In the genomic region with DNA sequence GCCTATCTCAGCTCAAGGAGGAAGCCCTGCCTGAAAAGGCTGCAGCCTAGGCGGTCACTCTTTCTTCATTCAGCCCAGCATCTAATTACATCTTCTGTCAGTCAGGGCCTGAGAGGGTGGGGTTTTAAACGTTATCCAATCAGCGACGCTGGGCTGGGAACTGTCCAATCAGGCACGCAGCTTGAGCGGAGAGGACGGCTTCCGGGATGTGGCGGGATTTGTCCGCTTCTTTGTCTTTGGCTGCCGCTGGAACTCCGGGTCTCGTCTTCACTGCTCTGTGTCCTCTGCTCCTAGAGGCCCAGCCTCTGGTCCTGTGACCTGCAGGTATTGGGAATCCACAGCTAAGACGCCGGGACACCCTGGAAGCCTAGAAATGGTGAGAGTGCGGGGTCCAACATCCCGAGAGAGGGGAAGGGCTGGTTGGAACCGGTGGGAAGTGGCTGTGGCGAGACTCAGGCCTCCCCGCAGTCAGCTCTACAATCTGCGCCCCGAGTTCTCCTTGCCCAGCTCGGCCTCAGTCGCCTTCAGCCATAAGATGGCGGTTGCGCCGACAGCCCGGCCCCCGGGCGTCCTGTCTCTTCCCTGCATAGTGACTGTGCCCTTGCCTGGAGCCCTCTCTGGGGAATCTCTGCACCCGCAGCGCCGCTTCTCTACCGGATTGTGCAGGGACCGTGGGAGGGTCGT, we compare ENCODE assay signal across 1 cellular context.
TF ChIP-seq lines count a peak whose summit lies in the region.

Gene ZNF738 (plus strand): TSS at position 233 of the 684 bp plus-strand sequence. CDS start 141 bp downstream, at position 374.

TF ChIP-seq in GM12878, 131 proteins besides CTCF, POLR2A, EP300 and RAD21 (continued from another document and continues in another):
- TF ChIP-seq ZBTB40 (IDR thresholded peaks at IDR 0.05; ENCODE audit: borderline replicate concordance) (peak; percentile 53; the same call in 1 of the 2 replicates), SMAD5 (IDR thresholded peaks at IDR 0.05; ENCODE audit: low read depth) (peak; percentile 50; the same call in 1 of the 2 replicates), JUNB (IDR thresholded peaks at IDR 0.05) (no peak), HDAC6 (IDR thresholded peaks at IDR 0.05; ENCODE audit: unreplicated experiment) (no peak), MYC (IDR thresholded peaks at IDR 0.05; ENCODE audit: insufficient read depth, insufficient read length, insufficient replicate concordance, low read length, severe bottlenecking) (no peak), IKZF1 (conservative IDR thresholded peaks at IDR 0.05) (peak; percentile 46), IKZF2 (IDR thresholded peaks at IDR 0.05) (0 out of 4 replicates have a peak, but pooled peaks of 1 of the 2 experiments have one; percentile 23), PAX5 (IDR thresholded peaks at IDR 0.05; ENCODE audit: borderline replicate concordance, low read depth, low read length) (no peak), HSF1 (IDR thresholded peaks at IDR 0.05; ENCODE audit: low read depth, low read length) (no peak), POLR2AphosphoS2 (IDR thresholded peaks at IDR 0.05; ENCODE audit: low read depth, low read length) (no peak), POU2F2 (IDR thresholded peaks at IDR 0.05; ENCODE audit: borderline replicate concordance, low read depth, low read length) (0 out of 3 replicates have a peak, but pooled peaks have one; percentile 18), SRF (IDR thresholded peaks at IDR 0.05; ENCODE audit: low read depth in 2 of 2, low read length in 2 of 2) (peak in 1 of 2 experiments; percentile 78; a peak in 2 of 4 replicates), EED (IDR thresholded peaks at IDR 0.05; ENCODE audit: low read depth) (peak; percentile 18; the same call in 1 of the 2 replicates), CREM (IDR thresholded peaks at IDR 0.05; ENCODE audit: low read depth) (no peak), MEF2B (IDR thresholded peaks at IDR 0.05; ENCODE audit: partially characterized antibody, poor library complexity, severe bottlenecking) (peak; percentile 47), NKRF (conservative IDR thresholded peaks at IDR 0.05) (peak; percentile 83), GABPA (IDR thresholded peaks at IDR 0.05; ENCODE audit: low read depth) (peak; percentile 70), USF2 (IDR thresholded peaks at IDR 0.05; ENCODE audit: borderline replicate concordance, low read depth, low read length) (no peak), TAF1 (IDR thresholded peaks at IDR 0.05; ENCODE audit: borderline replicate concordance, low read depth, low read length) (peak; percentile 85; the same call in 1 of the 2 replicates), SIN3A (IDR thresholded peaks at IDR 0.05; ENCODE audit: low read depth, low read length) (peak; percentile 37), WRNIP1 (IDR thresholded peaks at IDR 0.05; ENCODE audit: borderline replicate concordance, low read depth, low read length) (no peak), CBFB (IDR thresholded peaks at IDR 0.05; ENCODE audit: low read depth) (peak; percentile 59; the same call in 1 of the 2 replicates), CEBPB (IDR thresholded peaks at IDR 0.05; ENCODE audit: borderline replicate concordance in 1 of 2, low read depth in 2 of 2, low read length in 2 of 2) (no peak), SP1 (IDR thresholded peaks at IDR 0.05; ENCODE audit: low read depth, low read length) (peak; percentile 94), ETV6 (conservative IDR thresholded peaks at IDR 0.05 in 1 of 2, IDR thresholded peaks at IDR 0.05 in 1 of 2; ENCODE audit: borderline replicate concordance in 1 of 2, low read depth in 1 of 2) (no peak), YY1 (IDR thresholded peaks at IDR 0.05; ENCODE audit: low read depth, low read length) (peak; percentile 87), FOXK2 (IDR thresholded peaks at IDR 0.05) (no peak), POLR2AphosphoS5 (IDR thresholded peaks at IDR 0.05; ENCODE audit: low read length) (peak; percentile 90), NFYA (IDR thresholded peaks at IDR 0.05; ENCODE audit: borderline replicate concordance, low read depth, low read length) (peak; percentile 50; the same call in 1 of the 2 replicates), KLF5 (IDR thresholded peaks at IDR 0.05; ENCODE audit: partially characterized antibody) (no peak), TARDBP (IDR thresholded peaks at IDR 0.05; ENCODE audit: borderline replicate concordance) (no peak), NFIC (IDR thresholded peaks at IDR 0.05; ENCODE audit: low read depth, low read length) (no peak), SUPT20H (IDR thresholded peaks at IDR 0.05; ENCODE audit: borderline replicate concordance, control insufficient read depth, low read depth, low read length) (no peak)
- TF ChIP-seq, protein P1, sequence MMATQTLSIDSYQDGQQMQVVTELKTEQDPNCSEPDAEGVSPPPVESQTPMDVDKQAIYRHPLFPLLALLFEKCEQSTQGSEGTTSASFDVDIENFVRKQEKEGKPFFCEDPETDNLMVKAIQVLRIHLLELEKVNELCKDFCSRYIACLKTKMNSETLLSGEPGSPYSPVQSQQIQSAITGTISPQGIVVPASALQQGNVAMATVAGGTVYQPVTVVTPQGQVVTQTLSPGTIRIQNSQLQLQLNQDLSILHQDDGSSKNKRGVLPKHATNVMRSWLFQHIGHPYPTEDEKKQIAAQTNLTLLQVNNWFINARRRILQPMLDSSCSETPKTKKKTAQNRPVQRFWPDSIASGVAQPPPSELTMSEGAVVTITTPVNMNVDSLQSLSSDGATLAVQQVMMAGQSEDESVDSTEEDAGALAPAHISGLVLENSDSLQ (IDR thresholded peaks at IDR 0.05): peak; percentile 97
- TF ChIP-seq, protein P2, sequence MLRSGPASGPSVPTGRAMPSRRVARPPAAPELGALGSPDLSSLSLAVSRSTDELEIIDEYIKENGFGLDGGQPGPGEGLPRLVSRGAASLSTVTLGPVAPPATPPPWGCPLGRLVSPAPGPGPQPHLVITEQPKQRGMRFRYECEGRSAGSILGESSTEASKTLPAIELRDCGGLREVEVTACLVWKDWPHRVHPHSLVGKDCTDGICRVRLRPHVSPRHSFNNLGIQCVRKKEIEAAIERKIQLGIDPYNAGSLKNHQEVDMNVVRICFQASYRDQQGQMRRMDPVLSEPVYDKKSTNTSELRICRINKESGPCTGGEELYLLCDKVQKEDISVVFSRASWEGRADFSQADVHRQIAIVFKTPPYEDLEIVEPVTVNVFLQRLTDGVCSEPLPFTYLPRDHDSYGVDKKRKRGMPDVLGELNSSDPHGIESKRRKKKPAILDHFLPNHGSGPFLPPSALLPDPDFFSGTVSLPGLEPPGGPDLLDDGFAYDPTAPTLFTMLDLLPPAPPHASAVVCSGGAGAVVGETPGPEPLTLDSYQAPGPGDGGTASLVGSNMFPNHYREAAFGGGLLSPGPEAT (IDR thresholded peaks at IDR 0.05; ENCODE audit: low read depth): 0 out of 2 replicates have a peak, but pooled peaks have one; percentile 17
- TF ChIP-seq, protein P3, sequence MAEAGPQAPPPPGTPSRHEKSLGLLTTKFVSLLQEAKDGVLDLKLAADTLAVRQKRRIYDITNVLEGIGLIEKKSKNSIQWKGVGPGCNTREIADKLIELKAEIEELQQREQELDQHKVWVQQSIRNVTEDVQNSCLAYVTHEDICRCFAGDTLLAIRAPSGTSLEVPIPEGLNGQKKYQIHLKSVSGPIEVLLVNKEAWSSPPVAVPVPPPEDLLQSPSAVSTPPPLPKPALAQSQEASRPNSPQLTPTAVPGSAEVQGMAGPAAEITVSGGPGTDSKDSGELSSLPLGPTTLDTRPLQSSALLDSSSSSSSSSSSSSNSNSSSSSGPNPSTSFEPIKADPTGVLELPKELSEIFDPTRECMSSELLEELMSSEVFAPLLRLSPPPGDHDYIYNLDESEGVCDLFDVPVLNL (IDR thresholded peaks at IDR 0.05; ENCODE audit: low read depth, low read length): peak; percentile 61; the same call in 1 of the 2 replicates
- TF ChIP-seq, protein P4, sequence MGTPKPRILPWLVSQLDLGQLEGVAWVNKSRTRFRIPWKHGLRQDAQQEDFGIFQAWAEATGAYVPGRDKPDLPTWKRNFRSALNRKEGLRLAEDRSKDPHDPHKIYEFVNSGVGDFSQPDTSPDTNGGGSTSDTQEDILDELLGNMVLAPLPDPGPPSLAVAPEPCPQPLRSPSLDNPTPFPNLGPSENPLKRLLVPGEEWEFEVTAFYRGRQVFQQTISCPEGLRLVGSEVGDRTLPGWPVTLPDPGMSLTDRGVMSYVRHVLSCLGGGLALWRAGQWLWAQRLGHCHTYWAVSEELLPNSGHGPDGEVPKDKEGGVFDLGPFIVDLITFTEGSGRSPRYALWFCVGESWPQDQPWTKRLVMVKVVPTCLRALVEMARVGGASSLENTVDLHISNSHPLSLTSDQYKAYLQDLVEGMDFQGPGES (IDR thresholded peaks at IDR 0.05): peak; percentile 67; the same call in 1 of the 2 replicates
- TF ChIP-seq, protein P5, sequence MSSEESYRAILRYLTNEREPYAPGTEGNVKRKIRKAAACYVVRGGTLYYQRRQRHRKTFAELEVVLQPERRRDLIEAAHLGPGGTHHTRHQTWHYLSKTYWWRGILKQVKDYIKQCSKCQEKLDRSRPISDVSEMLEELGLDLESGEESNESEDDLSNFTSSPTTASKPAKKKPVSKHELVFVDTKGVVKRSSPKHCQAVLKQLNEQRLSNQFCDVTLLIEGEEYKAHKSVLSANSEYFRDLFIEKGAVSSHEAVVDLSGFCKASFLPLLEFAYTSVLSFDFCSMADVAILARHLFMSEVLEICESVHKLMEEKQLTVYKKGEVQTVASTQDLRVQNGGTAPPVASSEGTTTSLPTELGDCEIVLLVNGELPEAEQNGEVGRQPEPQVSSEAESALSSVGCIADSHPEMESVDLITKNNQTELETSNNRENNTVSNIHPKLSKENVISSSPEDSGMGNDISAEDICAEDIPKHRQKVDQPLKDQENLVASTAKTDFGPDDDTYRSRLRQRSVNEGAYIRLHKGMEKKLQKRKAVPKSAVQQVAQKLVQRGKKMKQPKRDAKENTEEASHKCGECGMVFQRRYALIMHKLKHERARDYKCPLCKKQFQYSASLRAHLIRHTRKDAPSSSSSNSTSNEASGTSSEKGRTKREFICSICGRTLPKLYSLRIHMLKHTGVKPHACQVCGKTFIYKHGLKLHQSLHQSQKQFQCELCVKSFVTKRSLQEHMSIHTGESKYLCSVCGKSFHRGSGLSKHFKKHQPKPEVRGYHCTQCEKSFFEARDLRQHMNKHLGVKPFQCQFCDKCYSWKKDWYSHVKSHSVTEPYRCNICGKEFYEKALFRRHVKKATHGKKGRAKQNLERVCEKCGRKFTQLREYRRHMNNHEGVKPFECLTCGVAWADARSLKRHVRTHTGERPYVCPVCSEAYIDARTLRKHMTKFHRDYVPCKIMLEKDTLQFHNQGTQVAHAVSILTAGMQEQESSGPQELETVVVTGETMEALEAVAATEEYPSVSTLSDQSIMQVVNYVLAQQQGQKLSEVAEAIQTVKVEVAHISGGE (CRISPR knock-in tag; IDR thresholded peaks at IDR 0.05): no peak
